In genomic region chr19:14111486-14111885, GRCh38 we compare ENCODE assay signal across 21 cellular contexts. TPM values are rescaled to one million over a fixed set of nuclear protein-coding genes. Genes with fewer than 3 reads are reported as not detected.
A peak's percentile ranks its signal among the peaks of the same experiment; 100 is the strongest.
DNase-seq lines count a peak whose midpoint lies in the region; ATAC-seq and TF ChIP-seq lines count a peak whose summit lies in the region.
"Had no signal": no experiment of that assay in that cellular context is flagged by ENCODE, and none has a peak within 500 bp of the region (broad histone marks: within the 10 kb centered on the region; RNA-seq: fewer than 3 reads in every experiment).

No MANE protein-coding gene starts in this region.

- no peak for DNase-seq in heart right ventricle
- no peak for DNase-seq in Right ventricle myocardium inferior (ENCODE audit: missing footprints)
- no peak for DNase-seq in testis
- DNase-seq in superior temporal gyrus (ENCODE audit: extremely low spot score), result no peak
- DNase-seq: activated CD4-positive, CD25-positive, alpha-beta regulatory T cell; DMS 273 treated with DMSO at 0.1 percent for 48 hours; GM23248; KBM-7; kidney; mesendoderm; natural killer cell; NCI-H187 treated with DMSO at 0.1 percent for 48 hours; PC-3; stimulated activated CD8-positive, alpha-beta memory T cell treated with anti-CD3 and anti-CD28 coated beads, Interleukin-4, amount 100 ng/mL, for 48 hours had no signal

- H3K27me3 ChIP-seq in heart right ventricle (no peaks in the 10 kb centered on the region), gastroesophageal sphincter (no peaks in the 10 kb centered on the region), testis (no peaks in the 10 kb centered on the region)
- H3K27me3 ChIP-seq: suprapubic skin had no signal

- TF ChIP-seq CTCF in heart right ventricle (IDR thresholded peaks at IDR 0.05), result no peak
- no peak for TF ChIP-seq CTCF in gastroesophageal sphincter (IDR thresholded peaks at IDR 0.05)
- TF ChIP-seq CTCF in testis (IDR thresholded peaks at IDR 0.05), result no peak

- H3K36me3 ChIP-seq in heart right ventricle (peaks cover 0 to 23% (median 3%) of the 10 kb centered on the region in 9 donors), gastroesophageal sphincter (peaks cover 0 to 9% of the 10 kb centered on the region in 2 donors), testis (ENCODE audit: low read depth, missing control alignments) (no peaks in the 10 kb centered on the region)

- WGBS in heart right ventricle, 2 donors, result 47 to 65% methylated on average over 1 of the region's 1 CpG
- WGBS in gastroesophageal sphincter (ENCODE audit: low coverage in 1 of 2), 2 donors, result no CpG with 5 or more reads among the region's 1 CpG
- WGBS in testis, 2 donors, result 56 to 71% methylated on average over 1 of the region's 1 CpG

- no peaks in the 10 kb centered on the region for H3K9me3 ChIP-seq in heart right ventricle
- H3K9me3 ChIP-seq in gastroesophageal sphincter, result no peaks in the 10 kb centered on the region
- no peaks in the 10 kb centered on the region for H3K9me3 ChIP-seq in testis
- H3K9me3 ChIP-seq: suprapubic skin had no signal

- no peak for ATAC-seq in heart right ventricle
- ATAC-seq in Right ventricle myocardium inferior, result no peak
- ATAC-seq in gastroesophageal sphincter, result no peak
- ATAC-seq in GM21381 (IDR thresholded peaks at IDR 0.05; ENCODE audit: unreplicated experiment), result no peak
- ATAC-seq: activated T-helper 17 cell treated with anti-CD3 and anti-CD28 coated beads, Interleukin-2, amount 50 U/mL, for 72 hours; natural killer cell; PC-3 had no signal

- intact Hi-C loops in heart right ventricle (cut with DNase I), result no loop called here
- intact Hi-C loops in Right ventricle myocardium inferior (cut with DNase I), result no loop called here
- intact Hi-C loops in testis (cut with DNase I; ENCODE audit: low total_unique reads), result no loop called here

- H3K4me1 ChIP-seq in heart right ventricle (peaks cover 35 to 91% (median 76%) of the 10 kb centered on the region in 9 donors), gastroesophageal sphincter (peaks cover 7 to 92% (median 59%) of the 10 kb centered on the region in 3 donors), testis (peaks cover 69% of the 10 kb centered on the region)

- H3K4me3 ChIP-seq in heart right ventricle, result peak overlapping the region in 1 of 10 donors; percentile 51
- H3K4me3 ChIP-seq in gastroesophageal sphincter, result no peak overlapping the region
- H3K4me3 ChIP-seq in testis, result no peak overlapping the region
- H3K4me3 ChIP-seq: GM23248, SK-N-MC had no signal

- no peak for TF ChIP-seq EP300 in gastroesophageal sphincter (IDR thresholded peaks at IDR 0.05)

- H3K27ac ChIP-seq in heart right ventricle (peak overlapping the region in 9 of 10 donors; percentile 93 to 100 (median 95)), gastroesophageal sphincter (peak overlapping the region; percentile 17 to 99 (median 92)), testis (peak overlapping the region; percentile 89 to 90)
- H3K27ac ChIP-seq: C4-2B, GM23248, SK-N-MC, suprapubic skin had no signal

- no peak for TF ChIP-seq POLR2A in gastroesophageal sphincter (IDR thresholded peaks at IDR 0.05)
- TF ChIP-seq POLR2A in testis (IDR thresholded peaks at IDR 0.05), result no peak

RNA-seq across cellular contexts. Expression of gene PRKACA, which starts 6.1 kb away (rescaled TPM):
- total RNA-seq in heart right ventricle (100 to 1,000 TPM; 473 to 691 (median 518) TPM), Right ventricle myocardium inferior (494 TPM), gastroesophageal sphincter (100 to 1,000 TPM in 1 of 4 donors, 10 to 100 TPM in 3; 62.3 to 138 (median 76.6) TPM), testis (100 to 1,000 TPM; 114 to 116 TPM)
- polyA plus RNA-seq in heart right ventricle (100 to 1,000 TPM; 196 to 214 TPM), testis (ENCODE audit: insufficient read depth, low read depth, low replicate concordance) (203 TPM)

RNA-seq across cellular contexts. Expression of gene SAMD1, which starts 20.9 kb away (rescaled TPM):
- total RNA-seq in heart right ventricle (10 to 100 TPM; 26.7 to 53.0 (median 33.7) TPM), Right ventricle myocardium inferior (60.2 TPM), gastroesophageal sphincter (10 to 100 TPM; 21.9 to 61.3 (median 41.3) TPM), testis (10 to 100 TPM; 50.6 to 72.9 TPM)
- polyA plus RNA-seq in heart right ventricle (10 to 100 TPM; 34.4 to 55.3 TPM), testis (ENCODE audit: insufficient read depth, low read depth, low replicate concordance) (34.0 TPM)

RNA-seq across cellular contexts. Expression of gene ASF1B, which starts 24.9 kb away (rescaled TPM):
- total RNA-seq in heart right ventricle, result 1 to 10 TPM in 3 of 10 donors, under 1 TPM in 7; 0.17 to 5.6 (median 0.63) TPM
- under 1 TPM; 0.59 to 0.90 TPM for polyA plus RNA-seq in heart right ventricle
- total RNA-seq in Right ventricle myocardium inferior, result 2.0 TPM
- total RNA-seq in gastroesophageal sphincter, result 1 to 10 TPM in 1 of 4 donors, not detected in 3; 1.2 TPM
- 10 to 100 TPM; 31.5 to 52.7 TPM for total RNA-seq in testis
- polyA plus RNA-seq in testis (ENCODE audit: insufficient read depth, low read depth, low replicate concordance), result 55.2 TPM

RNA-seq across cellular contexts. Expression of gene C19orf67, which starts 25.9 kb away (rescaled TPM):
- not detected for total RNA-seq in heart right ventricle
- polyA plus RNA-seq in heart right ventricle, result not detected
- not detected for total RNA-seq in Right ventricle myocardium inferior
- not detected for total RNA-seq in gastroesophageal sphincter
- total RNA-seq in testis, result 10 to 100 TPM in 1 of 2 donors, 1 to 10 TPM in 1; 5.0 to 12.7 TPM
- 12.6 TPM for polyA plus RNA-seq in testis (ENCODE audit: insufficient read depth, low read depth, low replicate concordance)
- total RNA-seq: bronchial epithelial cell, GM23248, kidney, PC-3, suprapubic skin had no signal
- polyA plus RNA-seq: GM23248 had no signal

RNA-seq across cellular contexts. Expression of gene MISP3, which starts 38.9 kb away (rescaled TPM):
- 10 to 100 TPM in 1 of 10 donors, 1 to 10 TPM in 9; 3.1 to 10.3 (median 5.9) TPM for total RNA-seq in heart right ventricle
- polyA plus RNA-seq in heart right ventricle, result 10 to 100 TPM in 1 of 2 donors, 1 to 10 TPM in 1; 5.7 to 12.4 TPM
- total RNA-seq in Right ventricle myocardium inferior, result 7.3 TPM
- total RNA-seq in gastroesophageal sphincter, result 1 to 10 TPM; 2.7 to 9.5 (median 5.6) TPM
- 1 to 10 TPM; 4.2 to 7.2 TPM for total RNA-seq in testis
- 0.76 TPM for polyA plus RNA-seq in testis (ENCODE audit: insufficient read depth, low read depth, low replicate concordance)

Comparison
In these comparisons a context has a peak if more than half of its experiments do, and no peak if none do; other contexts are left out.
1. RNA of gene ASF1B, which starts 24.9 kb away (total RNA-seq): 31.5 to 52.7 TPM in testis; 2.0 TPM in Right ventricle myocardium inferior (single experiment), 0.17 to 5.6 TPM in heart right ventricle and 1.2 TPM in gastroesophageal sphincter; every median in the first group is over 4 times any median in the second.
2. Peak in every context shown above with its lines, with median percentiles within 50 percentile points of each other: H3K27ac ChIP-seq.